10 cellular contexts compared by ENCODE assay signal in the genomic region with DNA sequence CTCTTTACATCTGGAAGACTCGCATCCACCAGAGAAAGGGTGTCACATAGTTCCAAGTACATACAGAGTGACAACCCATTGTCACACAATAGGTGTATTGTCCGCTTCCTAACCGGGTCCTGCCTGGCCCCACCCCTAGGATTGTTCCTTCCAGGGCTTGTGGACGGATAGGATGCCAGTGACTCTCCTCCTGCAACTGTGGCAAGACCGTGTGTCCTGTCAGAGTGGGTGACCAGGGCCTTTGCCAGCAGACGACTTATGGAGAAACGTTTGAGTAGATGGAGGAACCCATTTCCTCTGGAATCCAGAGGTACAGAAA.
"Had no signal": no experiment of that assay in that cellular context is flagged by ENCODE, and none has a peak within 500 bp of the region (broad histone marks: within the 10 kb centered on the region; RNA-seq: fewer than 3 reads in every experiment).

No MANE protein-coding gene starts in this region.

- H3K4me1 ChIP-seq: breast epithelium, left ventricle myocardium inferior, uterus had no signal

- ATAC-seq: stimulated activated naive CD8-positive, alpha-beta T cell treated with anti-CD3 and anti-CD28 coated beads, Interleukin-15, amount 100 ng/mL, for 72 hours had no signal

- H3K9me3 ChIP-seq: breast epithelium, left ventricle myocardium inferior, tibial artery, uterus had no signal

- H3K27ac Mint-ChIP-seq: activated naive CD8-positive, alpha-beta T cell treated with anti-CD3 and anti-CD28 coated beads, Interleukin-2, amount 10 ng/mL, durations not matched to agents 7 days and 5 days; activated T-cell treated with anti-CD3 and anti-CD28 coated beads, Interleukin-2, amount 50 U/mL, for 24 hours had no signal

- H3K9me3 Mint-ChIP-seq: activated naive CD8-positive, alpha-beta T cell treated with anti-CD3 and anti-CD28 coated beads, Interleukin-2, amount 10 ng/mL, durations not matched to agents 7 days and 5 days; activated T-cell treated with anti-CD3 and anti-CD28 coated beads, Interleukin-2, amount 50 U/mL, for 24 hours; stimulated activated naive CD8-positive, alpha-beta T cell treated with anti-CD3 and anti-CD28 coated beads, Interleukin-15, amount 100 ng/mL, for 72 hours had no signal

- H3K36me3 ChIP-seq: breast epithelium, left ventricle myocardium inferior, tibial artery, uterus had no signal

- H3K36me3 Mint-ChIP-seq: activated naive CD8-positive, alpha-beta T cell treated with anti-CD3 and anti-CD28 coated beads, Interleukin-2, amount 10 ng/mL, durations not matched to agents 7 days and 5 days had no signal

- H3K27ac ChIP-seq: breast epithelium, left ventricle myocardium inferior, tibial artery, uterus had no signal

- H3K4me3 ChIP-seq: breast epithelium, left ventricle myocardium inferior, tibial artery, uterus had no signal

- H3K27me3 Mint-ChIP-seq: activated naive CD8-positive, alpha-beta T cell treated with anti-CD3 and anti-CD28 coated beads, Interleukin-2, amount 10 ng/mL, durations not matched to agents 7 days and 5 days; activated T-cell treated with anti-CD3 and anti-CD28 coated beads, Interleukin-2, amount 50 U/mL, for 24 hours; stimulated activated naive CD8-positive, alpha-beta T cell treated with anti-CD3 and anti-CD28 coated beads, Interleukin-15, amount 100 ng/mL, for 72 hours had no signal

- DNase-seq: activated CD4-positive, CD25-positive, alpha-beta regulatory T cell; activated gamma-delta T cell treated with Interleukin-2 at 50 U/mL for 16 hours; activated naive CD8-positive, alpha-beta T cell treated with anti-CD3 and anti-CD28 coated beads, Interleukin-2, amount 10 ng/mL, durations not matched to agents 7 days and 5 days; activated T-cell treated with anti-CD3 and anti-CD28 coated beads, Interleukin-2, amount 50 U/mL, for 24 hours; left ventricle myocardium inferior; stimulated activated CD4-positive, alpha-beta T cell treated with anti-CD3 and anti-CD28 coated beads, Interleukin-2, amount 100 ng/mL, for 48 hours; stimulated activated naive CD8-positive, alpha-beta T cell treated with anti-CD3 and anti-CD28 coated beads, Interleukin-15, amount 100 ng/mL, for 72 hours; tibial artery; uterus had no signal

- H3K27me3 ChIP-seq: breast epithelium, tibial artery, uterus had no signal

- H3K4me3 Mint-ChIP-seq: activated naive CD8-positive, alpha-beta T cell treated with anti-CD3 and anti-CD28 coated beads, Interleukin-2, amount 10 ng/mL, durations not matched to agents 7 days and 5 days; activated T-cell treated with anti-CD3 and anti-CD28 coated beads, Interleukin-2, amount 50 U/mL, for 24 hours; stimulated activated naive CD8-positive, alpha-beta T cell treated with anti-CD3 and anti-CD28 coated beads, Interleukin-15, amount 100 ng/mL, for 72 hours had no signal
